13 cellular contexts compared by ENCODE assay signal in the genomic region with DNA sequence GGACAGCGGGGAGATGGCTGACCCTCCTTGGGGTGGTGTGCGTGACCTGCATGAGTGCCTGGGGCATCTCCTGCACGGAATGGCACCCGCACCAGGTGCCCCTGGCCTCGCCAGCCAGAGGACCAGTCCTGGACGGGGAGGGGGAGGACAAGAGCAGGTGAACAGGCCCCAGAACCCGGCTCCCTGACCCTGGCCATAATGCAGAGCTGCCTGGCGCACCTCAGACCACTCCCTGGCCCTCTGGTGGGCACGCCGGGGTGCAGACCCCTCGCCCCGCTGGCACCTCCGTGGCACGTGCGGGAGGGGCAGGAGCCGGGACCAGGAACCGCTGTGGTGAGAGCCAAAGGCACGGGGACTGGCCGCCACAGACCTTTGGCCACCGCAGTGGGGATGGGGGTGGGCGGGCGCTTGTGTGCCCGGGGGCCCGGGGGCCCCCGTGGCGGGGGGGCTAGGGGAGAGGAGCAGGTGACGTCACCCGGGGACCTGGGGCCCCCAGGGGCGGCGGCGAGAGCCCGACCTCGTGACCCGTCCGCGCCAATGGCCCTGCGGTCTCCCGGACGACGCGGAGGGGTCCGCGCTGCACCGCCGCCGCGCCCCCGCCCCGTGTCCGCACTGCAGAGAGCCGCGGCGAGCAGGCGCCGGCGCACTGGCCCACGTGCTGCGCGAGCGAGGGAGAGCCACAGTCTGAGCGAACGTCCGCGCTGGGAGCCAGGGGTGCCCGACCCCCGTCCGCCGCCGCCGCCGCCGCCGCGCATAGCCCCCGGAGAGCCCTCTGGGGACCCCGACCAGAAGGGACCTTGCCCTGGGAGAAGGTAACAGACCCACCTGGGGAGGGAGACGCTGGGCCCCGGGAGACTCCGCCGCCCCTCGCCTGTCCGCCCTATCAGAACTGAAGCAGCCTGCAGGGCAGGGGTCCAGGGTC. TPM values are rescaled to one million over a fixed set of nuclear protein-coding genes. Genes with fewer than 3 reads are reported as not detected.
A peak's percentile ranks its signal among the peaks of the same experiment; 100 is the strongest.
DNase-seq lines count a peak whose midpoint lies in the region; ATAC-seq, FAIRE-seq and TF ChIP-seq lines count a peak whose summit lies in the region.
"Had no signal": no experiment of that assay in that cellular context is flagged by ENCODE, and none has a peak within 500 bp of the region (broad histone marks: within the 10 kb centered on the region; RNA-seq: fewer than 3 reads in every experiment).

A gene with protein sequence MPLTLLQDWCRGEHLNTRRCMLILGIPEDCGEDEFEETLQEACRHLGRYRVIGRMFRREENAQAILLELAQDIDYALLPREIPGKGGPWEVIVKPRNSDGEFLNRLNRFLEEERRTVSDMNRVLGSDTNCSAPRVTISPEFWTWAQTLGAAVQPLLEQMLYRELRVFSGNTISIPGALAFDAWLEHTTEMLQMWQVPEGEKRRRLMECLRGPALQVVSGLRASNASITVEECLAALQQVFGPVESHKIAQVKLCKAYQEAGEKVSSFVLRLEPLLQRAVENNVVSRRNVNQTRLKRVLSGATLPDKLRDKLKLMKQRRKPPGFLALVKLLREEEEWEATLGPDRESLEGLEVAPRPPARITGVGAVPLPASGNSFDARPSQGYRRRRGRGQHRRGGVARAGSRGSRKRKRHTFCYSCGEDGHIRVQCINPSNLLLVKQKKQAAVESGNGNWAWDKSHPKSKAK (plus strand): TSS at position 644 of the 922 bp plus-strand sequence. CDS start 586 bp downstream, outside the sequence.

- H3K27ac ChIP-seq in right cardiac atrium (ENCODE audit: low read length) (no peak within 1 kb of the TSS), pancreas (no peak within 1 kb of the TSS), PC-3 (ENCODE audit: low read length) (no peak within 1 kb of the TSS)

- DNase-seq in NCI-H1092 treated with DMSO at 0.1 percent for 48 hours (lab: John Stamatoyannopoulos, UW) (peak; percentile 15), right cardiac atrium (peak in 1 of 3 donors; percentile 67), pancreas (peak in 3 of 6 donors; percentile 23 to 76 (median 68)), PC-3 (no peak), Ammon's horn (ENCODE audit: low spot score) (no peak)
- DNase-seq: activated effector memory CD4-positive, alpha-beta T cell treated with anti-CD3 and anti-CD28 coated beads, Interleukin-2, amount 50 U/mL, for 16 hours; DMS79 treated with DMSO at 0.1 percent for 48 hours had no signal

- no TSS peak for BruUV-seq in PC-3 (replicated peaks; lab: Mats Ljungman, UMichigan)

- WGBS in right cardiac atrium, result 9% methylated on average over 79 of the region's 82 CpGs
- WGBS in pancreas, 2 donors, result 13 to 53% methylated on average over 57 to 82 of the region's 82 CpGs

- POLR2A ChIA-PET in PC-3 (lab: Charles Lee; ENCODE audit: unreplicated experiment), result no interaction called here

- no peak within 1 kb of the TSS for H3K4me2 ChIP-seq in PC-3 (ENCODE audit: low read length)

- H3K9ac ChIP-seq in ES-I3 (ENCODE audit: low read depth, low read length), result peak within 1 kb of the TSS; percentile 24; the same call in 1 of the 2 replicates
- H3K9ac ChIP-seq in PC-3 (ENCODE audit: low read length), result no peak within 1 kb of the TSS

- CTCF ChIA-PET in PC-3 (lab: Charles Lee), result no interaction called here

- H3K4me3 ChIP-seq in right cardiac atrium (ENCODE audit: low read length) (peak within 1 kb of the TSS; percentile 26), pancreas (peak within 1 kb of the TSS in 2 of 4 donors; percentile 11 to 18), PC-3 (ENCODE audit: low read length) (no peak within 1 kb of the TSS)

- no peak for FAIRE-seq in pancreas (lab: Jason Lieb, UNC)
- FAIRE-seq: GM18507 had no signal

- no peaks in the 10 kb centered on the region for H3K27me3 ChIP-seq in right cardiac atrium (ENCODE audit: control insufficient read depth, insufficient read depth)
- H3K27me3 ChIP-seq in pancreas, result peaks cover 0 to 13% (median 3%) of the 10 kb centered on the region in 4 donors
- H3K27me3 ChIP-seq in PC-3 (ENCODE audit: low read length), result peaks cover 11% of the 10 kb centered on the region

- H2AFZ ChIP-seq in PC-3 (ENCODE audit: low read length), result no peak within 1 kb of the TSS

- H3K9me3 ChIP-seq in ES-I3 (ENCODE audit: control insufficient read depth, insufficient read depth, low read length), result 0 out of 2 replicates have a peak, but pooled peaks cover 3% of the 10 kb centered on the region
- no peaks in the 10 kb centered on the region for H3K9me3 ChIP-seq in right cardiac atrium (ENCODE audit: control insufficient read depth, low read length)
- no peaks in the 10 kb centered on the region for H3K9me3 ChIP-seq in pancreas
- no peaks in the 10 kb centered on the region for H3K9me3 ChIP-seq in PC-3 (ENCODE audit: low read length)

- H3F3A ChIP-seq in PC-3 (ENCODE audit: low read length, unreplicated experiment), result no peaks in the 10 kb centered on the region

- H3K79me2 ChIP-seq in PC-3 (ENCODE audit: low read length), result no peaks in the 10 kb centered on the region

- TF ChIP-seq CTCF in pancreas (IDR thresholded peaks at IDR 0.05), result no peak
- TF ChIP-seq CTCF in PC-3 (conservative IDR thresholded peaks at IDR 0.05; ENCODE audit: low read depth, low read length), result no peak

- intact Hi-C loops in right cardiac atrium (cut with DNase I) (no loop called here), pancreas (cut with DNase I) (no loop called here), PC-3 (cut with micrococcal nuclease) (no loop called here)

- ATAC-seq in right cardiac atrium, result peak; percentile 52 to 63
- ATAC-seq in pancreas, result peak; percentile 56 to 78 (median 59)
- no peak for ATAC-seq in PC-3
- ATAC-seq in GM19035 (IDR thresholded peaks at IDR 0.05; ENCODE audit: unreplicated experiment), result no peak
- ATAC-seq in GM18907 (IDR thresholded peaks at IDR 0.05; ENCODE audit: unreplicated experiment), result no peak

- no peaks in the 10 kb centered on the region for H3K4me1 ChIP-seq in ES-I3 (ENCODE audit: insufficient read depth, low read length)
- peaks cover 2% of the 10 kb centered on the region for H3K4me1 ChIP-seq in right cardiac atrium (ENCODE audit: control insufficient read depth, insufficient read depth, low read length)
- no peaks in the 10 kb centered on the region for H3K4me1 ChIP-seq in pancreas
- no peaks in the 10 kb centered on the region for H3K4me1 ChIP-seq in PC-3 (ENCODE audit: insufficient read depth, low read length)

- no peaks in the 10 kb centered on the region for H4K20me1 ChIP-seq in PC-3 (ENCODE audit: low read length)

- H3K36me3 ChIP-seq in ES-I3 (ENCODE audit: insufficient read depth, low read length) (no peaks in the 10 kb centered on the region), pancreas (no peaks in the 10 kb centered on the region), PC-3 (ENCODE audit: low read depth, low read length) (no peaks in the 10 kb centered on the region)

- no peaks in the 10 kb centered on the region for H3K9me2 ChIP-seq in PC-3 (replicated peaks; ENCODE audit: low read length)

RNA-seq across cellular contexts. Expression of the gene that starts here (rescaled TPM):
- 1 to 10 TPM in 3 of 4 donors, under 1 TPM in 1; 0.95 to 3.1 (median 3.0) TPM for total RNA-seq in right cardiac atrium
- polyA plus RNA-seq in right cardiac atrium, result 3.2 TPM
- under 1 TPM; 0.16 to 0.43 (median 0.19) TPM for total RNA-seq in pancreas
- polyA plus RNA-seq in pancreas, result 1 to 10 TPM in 1 of 2 donors, under 1 TPM in 1; 0.34 to 2.3 TPM
- total RNA-seq in PC-3 (2014; rRNA removed), result not detected in 2 replicates
- total RNA-seq: dermis microvascular lymphatic vessel endothelial cell, OCI-LY7 had no signal

Comparison
In these comparisons a context has a peak if more than half of its experiments do, and no peak if none do; other contexts are left out.
1. ATAC-seq: peak in right cardiac atrium (2 of 2) and pancreas (4 of 4); none in PC-3 (single experiment), GM19035 (single experiment) and GM18907 (single experiment).